ENCODE assay signal across 25 cellular contexts in the genomic region with DNA sequence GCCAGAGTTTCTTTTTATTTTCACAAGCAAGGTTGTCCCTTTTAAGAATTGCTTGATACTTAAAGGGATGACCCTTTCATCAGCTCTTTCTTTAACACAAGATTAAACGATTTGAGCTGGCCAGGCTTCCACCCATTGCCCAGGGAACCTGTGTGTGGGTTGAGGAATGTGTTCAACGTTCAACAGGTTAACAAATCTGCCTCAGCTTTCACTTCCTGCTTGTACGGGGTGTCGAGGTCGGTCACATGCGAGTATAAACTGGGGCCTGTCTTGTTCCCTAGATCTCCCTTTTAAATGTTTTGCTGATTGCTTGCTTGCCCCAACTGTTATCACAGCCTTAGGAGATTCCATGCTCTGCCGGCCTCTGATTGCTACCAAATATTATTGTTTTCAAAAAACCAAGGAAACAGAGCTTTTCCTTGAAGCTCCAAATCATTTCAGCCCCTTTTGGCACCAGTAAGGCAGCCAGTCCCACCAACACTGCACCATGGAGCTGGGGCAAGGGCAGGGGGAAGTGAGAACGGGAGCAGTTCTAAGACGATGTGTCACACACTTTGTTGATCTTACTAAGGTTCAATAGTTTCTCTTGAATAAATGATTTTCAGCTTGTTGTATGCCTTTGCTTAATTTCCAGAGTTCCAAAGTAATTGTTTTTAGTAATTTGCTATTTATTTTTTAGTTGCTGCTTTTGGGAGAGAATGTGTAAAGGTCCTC. TPM values are rescaled to one million over a fixed set of nuclear protein-coding genes. Genes with fewer than 3 reads are reported as not detected.
A peak's percentile ranks its signal among the peaks of the same experiment; 100 is the strongest.
DNase-seq lines count a peak whose midpoint lies in the region; TF ChIP-seq lines count a peak whose summit lies in the region.
"Had no signal": no experiment of that assay in that cellular context is flagged by ENCODE, and none has a peak within 500 bp of the region (broad histone marks: within the 10 kb centered on the region; RNA-seq: fewer than 3 reads in every experiment).

No MANE protein-coding gene starts in this region.

- in situ Hi-C loops in HAP-1 (cut with MboI; ENCODE audit: low sequenced_read_pairs) = no loop called here

- DNase-seq in NOMO-1 treated with dmso at 0.1 percent for 144 hours (lab: John Stamatoyannopoulos, UW; ENCODE audit: unreplicated experiment) (peak; percentile 18), dermis blood vessel endothelial cell (peak; percentile 13), type B pancreatic cell (ENCODE audit: extremely low spot score, unreplicated experiment) (no peak), cerebellar nuclear complex (lab: John Stamatoyannopoulos, UW) (no peak), HAP-1 (ENCODE audit: low spot score in 2 of 2) (no peak)
- DNase-seq in NK-92 treated with Interleukin-12 subunit alpha and Interleukin-12 subunit beta, amount 100 ng/mL, for 24 hours (lab: John Stamatoyannopoulos, UW) = no peak
- DNase-seq: activated CD4-positive, alpha-beta T cell treated with anti-CD3 and anti-CD28 coated beads, Interleukin-2, amount 50 U/mL, for 4 hours; activated CD4-positive, CD25-positive, alpha-beta regulatory T cell; activated naive CD4-positive, alpha-beta T cell treated with anti-CD3 and anti-CD28 coated beads for 36 hours; brain microvascular endothelial cell; C1 segment of cervical spinal cord; effector CD4-positive, alpha-beta T cell; IMR-90; left ventricle myocardium inferior; naive thymus-derived CD4-positive, alpha-beta T cell; NCI-H1417 treated with DMSO at 0.1 percent for 48 hours; NCI-H2081; NCI-H2227 treated with DMSO at 0.1 percent for 48 hours; NCI-H774; SJCRH30; small intestine had no signal

- TF ChIP-seq CTCF in type B pancreatic cell (conservative IDR thresholded peaks at IDR 0.05) = no peak

- no peaks in the 10 kb centered on the region for H3K9me3 ChIP-seq in HAP-1
- H3K9me3 ChIP-seq: SJCRH30, tibial nerve had no signal

- peak overlapping the region in 2 of 3 donors; percentile 23 to 61 for H3K27ac Mint-ChIP-seq in IgD-negative memory B cell
- H3K27ac Mint-ChIP-seq in type B pancreatic cell = peak overlapping the region; percentile 50
- H3K27ac Mint-ChIP-seq: activated naive CD4-positive, alpha-beta T cell treated with anti-CD3 and anti-CD28 coated beads for 36 hours; naive thymus-derived CD4-positive, alpha-beta T cell had no signal

- H3K9me3 Mint-ChIP-seq in IgD-negative memory B cell (peaks cover 0 to 6% (median 0%) of the 10 kb centered on the region in 3 donors), type B pancreatic cell (peaks cover 7% of the 10 kb centered on the region)

- H3K36me3 ChIP-seq in HAP-1 (replicated peaks) = no peaks in the 10 kb centered on the region
- H3K36me3 ChIP-seq: brain microvascular endothelial cell, left ventricle myocardium inferior, SJCRH30, tibial nerve had no signal

- H3K36me3 Mint-ChIP-seq in IgD-negative memory B cell (peaks cover 2% of the 10 kb centered on the region), type B pancreatic cell (peaks cover 4% of the 10 kb centered on the region)

- no peaks in the 10 kb centered on the region for H3K27me3 ChIP-seq in HAP-1 (ENCODE audit: low read depth)
- H3K27me3 ChIP-seq: brain microvascular endothelial cell, SJCRH30, tibial nerve had no signal

- H3K4me1 ChIP-seq in HAP-1 = no peaks in the 10 kb centered on the region
- H3K4me1 ChIP-seq: left ventricle myocardium inferior, tibial nerve had no signal

- peaks cover 3 to 7% (median 5%) of the 10 kb centered on the region in 3 donors for H3K4me1 Mint-ChIP-seq in IgD-negative memory B cell
- H3K4me1 Mint-ChIP-seq in type B pancreatic cell (ENCODE audit: unreplicated experiment) = peaks cover 8% of the 10 kb centered on the region

- H3K4me3 ChIP-seq in HAP-1 = no peak overlapping the region
- H3K4me3 ChIP-seq: left ventricle myocardium inferior, SJCRH30, tibial nerve had no signal

- H3K27me3 Mint-ChIP-seq in IgD-negative memory B cell = peaks cover 1% of the 10 kb centered on the region
- H3K27me3 Mint-ChIP-seq in type B pancreatic cell = peaks cover 4% of the 10 kb centered on the region

- peak overlapping the region in 1 of 4 donors; percentile 72 for H3K4me3 Mint-ChIP-seq in IgD-negative memory B cell
- no peak overlapping the region for H3K4me3 Mint-ChIP-seq in type B pancreatic cell
- H3K4me3 Mint-ChIP-seq: activated naive CD4-positive, alpha-beta T cell treated with anti-CD3 and anti-CD28 coated beads for 36 hours; mesothelial cell of epicardium; naive thymus-derived CD4-positive, alpha-beta T cell had no signal

RNA-seq across cellular contexts. Expression of a gene that starts 10.7 kb away (rescaled TPM):
- 31.1 TPM for polyA plus RNA-seq in IgD-negative memory B cell
- total RNA-seq in dermis blood vessel endothelial cell (18.2 and 26.7 TPM in 2 replicates), type B pancreatic cell (ENCODE audit: low replicate concordance) (21.4 and 42.6 TPM in 2 replicates)

RNA-seq across cellular contexts. Expression of a gene that starts 47.3 kb away (rescaled TPM):
- polyA plus RNA-seq in IgD-negative memory B cell = 0.18 TPM
- total RNA-seq in dermis blood vessel endothelial cell = 0.09 and 0.17 TPM in 2 replicates
- total RNA-seq in type B pancreatic cell (ENCODE audit: low replicate concordance) = 1.5 and 15.5 TPM in 2 replicates
- total RNA-seq: IMR-90, M059J, SJCRH30 had no signal
- polyA plus RNA-seq: IMR-90; naive thymus-derived CD4-positive, alpha-beta T cell had no signal

Comparison
In these comparisons a context has a peak if more than half of its experiments do, and no peak if none do; other contexts are left out.
1. DNase-seq: peak in NOMO-1 treated with dmso at 0.1 percent for 144 hours (single experiment) and dermis blood vessel endothelial cell (single experiment); none in type B pancreatic cell (single experiment), cerebellar nuclear complex (0 of 2), HAP-1 (0 of 2) and NK-92 treated with Interleukin-12 subunit alpha and Interleukin-12 subunit beta, amount 100 ng/mL, for 24 hours (single experiment).